In the genomic region with DNA sequence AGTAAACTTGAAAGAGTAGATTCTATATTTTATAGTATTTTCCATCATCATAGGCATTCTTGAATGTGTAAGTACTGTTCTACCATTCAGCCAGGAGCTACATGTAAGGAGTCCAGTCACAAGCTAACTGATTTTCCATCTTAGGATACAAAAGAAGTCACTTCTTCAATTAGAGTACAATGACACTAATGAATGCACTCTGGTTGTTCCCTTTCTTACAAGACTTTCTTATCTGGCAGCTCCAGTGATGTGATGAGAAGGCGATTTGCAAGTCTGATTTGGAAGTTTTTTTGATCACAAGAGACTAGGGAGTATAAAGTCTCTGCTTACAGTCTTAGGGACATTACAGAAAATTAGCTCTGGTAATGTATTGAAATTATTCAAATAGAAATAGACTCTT, we compare ENCODE assay signal across 27 cellular contexts.
"Had no signal": no experiment of that assay in that cellular context is flagged by ENCODE, and none has a peak within 500 bp of the region (broad histone marks: within the 10 kb centered on the region; RNA-seq: fewer than 3 reads in every experiment).

No MANE protein-coding gene starts in this region.

- H3K27me3 ChIP-seq: ascending aorta, cardiac muscle cell had no signal

- H3K9me3 ChIP-seq: ascending aorta had no signal

- H3K36me3 ChIP-seq: ascending aorta, cardiac muscle cell, WERI-Rb-1 had no signal

- H3K4me3 ChIP-seq: ascending aorta, cardiac muscle cell had no signal

- H3K27ac ChIP-seq: ascending aorta, cardiac muscle cell, WERI-Rb-1 had no signal

- DNase-seq: activated CD4-positive, alpha-beta memory T cell treated with anti-CD3 and anti-CD28 coated beads, Interleukin-2, amount 10 ng/mL, durations not matched to agents 7 days and 5 days; activated CD4-positive, alpha-beta T cell treated with anti-CD3 and anti-CD28 coated beads for 1 hour; activated CD4-positive, alpha-beta T cell treated with anti-CD3 and anti-CD28 coated beads for 36 hours; activated CD4-positive, alpha-beta T cell treated with anti-CD3 and anti-CD28 coated beads for 48 hours; activated CD4-positive, alpha-beta T cell treated with anti-CD3 and anti-CD28 coated beads, Interleukin-2, amount 10 ng/mL, durations not matched to agents 7 days and 5 days; activated CD4-positive, alpha-beta T cell treated with anti-CD3 and anti-CD28 coated beads, Interleukin-2, amount 50 U/mL, for 48 hours; activated CD4-positive, CD25-positive, alpha-beta regulatory T cell; activated CD8-positive, alpha-beta memory T cell treated with anti-CD3 and anti-CD28 coated beads for 24 hours; activated CD8-positive, alpha-beta memory T cell treated with anti-CD3 and anti-CD28 coated beads, Interleukin-2, amount 10 ng/mL, durations not matched to agents 7 days and 5 days; activated CD8-positive, alpha-beta memory T cell treated with anti-CD3 and anti-CD28 coated beads, Interleukin-2, amount 50 U/mL, for 48 hours; activated CD8-positive, alpha-beta T cell treated with anti-CD3 and anti-CD28 coated beads, Interleukin-2, amount 10 ng/mL, durations not matched to agents 7 days and 5 days; activated effector memory CD4-positive, alpha-beta T cell treated with Interleukin-2 at 50 U/mL for 16 hours; activated gamma-delta T cell; activated naive CD4-positive, alpha-beta T cell treated with anti-CD3 and anti-CD28 coated beads, Interleukin-2, amount 10 ng/mL, durations not matched to agents 7 days and 5 days; activated naive CD4-positive, alpha-beta T cell treated with Interleukin-2 at 50 U/mL for 16 hours; activated naive CD8-positive, alpha-beta T cell treated with anti-CD3 and anti-CD28 coated beads, Interleukin-2, amount 10 ng/mL, durations not matched to agents 7 days and 5 days; activated naive CD8-positive, alpha-beta T cell treated with anti-CD3 and anti-CD28 coated beads, Interleukin-2, amount 50 U/mL, for 24 hours; activated T-cell treated with anti-CD3 and anti-CD28 coated beads, Interleukin-2, amount 50 U/mL, for 24 hours; activated T-cell treated with anti-CD3 and anti-CD28 coated beads, Interleukin-2, amount 50 U/mL, for 48 hours; amygdala; anterior cingulate cortex; T-helper 1 cell; T-helper 2 cell; T-helper 9 cell; WERI-Rb-1 had no signal
